In genomic region chr13:94968040-94968756, GRCh38 we compare ENCODE assay signal across 1 cellular context.
TF ChIP-seq lines count a peak whose summit lies in the region.

No MANE protein-coding gene starts in this region.

TF ChIP-seq in WTC11, 78 proteins besides CTCF, POLR2A, EP300 and RAD21 (continued from another document and continues in another):
- TF ChIP-seq ZNF425 (CRISPR knock-in tag; conservative IDR thresholded peaks at IDR 0.05) (no peak), ZNF396 (CRISPR knock-in tag; IDR thresholded peaks at IDR 0.05; ENCODE audit: borderline replicate concordance) (no peak), KAT7 (CRISPR knock-in tag; IDR thresholded peaks at IDR 0.05; ENCODE audit: borderline replicate concordance) (peak; percentile 70; the same call in 1 of the 2 replicates), ELF4 (CRISPR knock-in tag; IDR thresholded peaks at IDR 0.05; ENCODE audit: low read depth) (no peak), ERG (CRISPR knock-in tag; IDR thresholded peaks at IDR 0.05) (no peak), ZNF281 (CRISPR knock-in tag; IDR thresholded peaks at IDR 0.05) (no peak), OVOL2 (CRISPR knock-in tag; IDR thresholded peaks at IDR 0.05; ENCODE audit: borderline replicate concordance) (no peak), ETV6 (CRISPR knock-in tag; IDR thresholded peaks at IDR 0.05) (no peak), MLX (CRISPR knock-in tag; IDR thresholded peaks at IDR 0.05) (no peak), GABPB1 (CRISPR knock-in tag; IDR thresholded peaks at IDR 0.05) (no peak), ATF2 (CRISPR knock-in tag; IDR thresholded peaks at IDR 0.05; ENCODE audit: borderline replicate concordance, low read depth) (no peak), NFE2L1 (CRISPR knock-in tag; IDR thresholded peaks at IDR 0.05) (0 out of 2 replicates have a peak, but pooled peaks have one; percentile 2), FOXK1 (CRISPR knock-in tag; IDR thresholded peaks at IDR 0.05) (0 out of 2 replicates have a peak, but pooled peaks have one; percentile 3), SP1 (CRISPR knock-in tag; conservative IDR thresholded peaks at IDR 0.05) (peak; percentile 64), ZNF121 (CRISPR knock-in tag; IDR thresholded peaks at IDR 0.05) (no peak), STAT6 (CRISPR knock-in tag; conservative IDR thresholded peaks at IDR 0.05; ENCODE audit: low read depth) (no peak), ZNF138 (CRISPR knock-in tag; conservative IDR thresholded peaks at IDR 0.05) (no peak), SMAD3 (CRISPR knock-in tag; IDR thresholded peaks at IDR 0.05; ENCODE audit: borderline replicate concordance) (no peak), AFF4 (CRISPR knock-in tag; IDR thresholded peaks at IDR 0.05; ENCODE audit: borderline replicate concordance) (no peak), E2F4 (CRISPR knock-in tag; IDR thresholded peaks at IDR 0.05; ENCODE audit: borderline replicate concordance, low read depth) (no peak), TEAD1 (CRISPR knock-in tag; IDR thresholded peaks at IDR 0.05) (no peak), E2F1 (CRISPR knock-in tag; IDR thresholded peaks at IDR 0.05) (no peak), ESRRA (CRISPR knock-in tag; IDR thresholded peaks at IDR 0.05; ENCODE audit: borderline replicate concordance) (no peak), CBFB (CRISPR knock-in tag; IDR thresholded peaks at IDR 0.05; ENCODE audit: low read depth) (no peak), AR (CRISPR knock-in tag; IDR thresholded peaks at IDR 0.05) (no peak), ZNF317 (CRISPR knock-in tag; IDR thresholded peaks at IDR 0.05; ENCODE audit: borderline replicate concordance, low read depth) (no peak), PRRX2 (CRISPR knock-in tag; IDR thresholded peaks at IDR 0.05) (no peak), RELA (CRISPR knock-in tag; IDR thresholded peaks at IDR 0.05; ENCODE audit: borderline replicate concordance) (no peak), IRF1 (CRISPR knock-in tag; IDR thresholded peaks at IDR 0.05) (no peak; the same call in 1 of the 2 replicates), GRHL2 (CRISPR knock-in tag; IDR thresholded peaks at IDR 0.05; ENCODE audit: insufficient replicate concordance, severe bottlenecking) (no peak), NFATC4 (CRISPR knock-in tag; IDR thresholded peaks at IDR 0.05) (no peak), TEAD4 (CRISPR knock-in tag; IDR thresholded peaks at IDR 0.05) (no peak), ZNF423 (CRISPR knock-in tag; IDR thresholded peaks at IDR 0.05) (no peak), MXD4 (CRISPR knock-in tag; IDR thresholded peaks at IDR 0.05; ENCODE audit: borderline replicate concordance) (no peak), MYBL2 (CRISPR knock-in tag; IDR thresholded peaks at IDR 0.05) (no peak), ATF1 (CRISPR knock-in tag; IDR thresholded peaks at IDR 0.05) (no peak), NR2C2 (CRISPR knock-in tag; IDR thresholded peaks at IDR 0.05) (no peak), SMAD4 (CRISPR knock-in tag; IDR thresholded peaks at IDR 0.05) (no peak)
